In the genomic region with DNA sequence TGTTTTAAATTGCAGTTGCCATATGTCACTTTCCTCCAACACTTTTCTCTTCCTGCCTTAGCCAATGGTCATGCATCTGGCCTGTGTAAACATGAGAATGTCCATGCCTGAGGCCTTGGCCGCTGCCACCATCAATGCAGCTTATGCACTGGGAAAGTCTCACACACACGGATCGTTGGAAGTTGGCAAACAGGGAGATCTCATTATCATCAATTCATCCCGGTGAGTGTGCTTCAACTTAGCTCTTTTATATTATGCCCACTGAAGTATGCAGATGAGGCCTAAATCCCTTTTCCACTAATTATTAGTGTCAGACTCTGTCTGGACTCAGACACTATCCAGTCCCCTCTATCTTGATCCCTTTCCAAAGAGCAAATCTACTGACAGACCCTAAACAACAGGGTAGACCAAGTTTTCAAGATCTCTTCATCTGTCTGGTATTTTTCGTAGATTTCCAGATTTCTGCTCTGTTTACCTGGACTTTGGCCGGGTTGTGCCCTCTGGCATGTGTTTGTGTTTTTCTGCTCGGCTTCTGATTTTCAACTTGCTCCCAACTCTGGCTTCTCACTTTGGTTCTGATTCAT, we compare ENCODE assay signal across 15 cellular contexts. TPM values are rescaled to one million over a fixed set of nuclear protein-coding genes. Genes with fewer than 3 reads are reported as not detected.
"Had no signal": no experiment of that assay in that cellular context is flagged by ENCODE, and none has a peak within 500 bp of the region (broad histone marks: within the 10 kb centered on the region; RNA-seq: fewer than 3 reads in every experiment).

No MANE protein-coding gene starts in this region.

- H3K9me3 ChIP-seq: adrenal gland, left lung had no signal

- H3K4me3 ChIP-seq: adrenal gland, coronary artery, left lung had no signal

- DNase-seq: activated naive CD4-positive, alpha-beta T cell treated with anti-CD3 and anti-CD28 coated beads, Interleukin-2, amount 10 ng/mL, durations not matched to agents 7 days and 5 days; adrenal gland; caudate nucleus; effector CD4-positive, alpha-beta T cell; foreskin melanocyte; head of caudate nucleus; left lung; mesenchymal stem cell; stimulated activated CD4-positive, alpha-beta T cell treated with anti-CD3 and anti-CD28 coated beads, Interleukin-4, amount 100 ng/mL, for 24 hours had no signal

- H3K27ac ChIP-seq: adrenal gland, coronary artery, left lung had no signal

- H3K27me3 ChIP-seq: adrenal gland, left lung had no signal

- H3K36me3 ChIP-seq: left lung had no signal

- ATAC-seq: left lung; natural killer cell treated with Interleukin-12 subunit alpha and Interleukin-12 subunit beta and Interleukin-15 and Interleukin-18, amount 100 ng/mL, for 72 hours had no signal

- H3K4me1 ChIP-seq: adrenal gland, left lung had no signal

RNA-seq across cellular contexts. Expression of a gene that starts 23.2 kb away (rescaled TPM):
- total RNA-seq: endothelial cell of umbilical vein had no signal

RNA-seq across cellular contexts. Expression of a gene that starts 24.0 kb away (rescaled TPM):
- total RNA-seq: endothelial cell of umbilical vein, pulmonary artery endothelial cell, temporal lobe, ureter had no signal
